35 cellular contexts compared by ENCODE assay signal in the genomic region with DNA sequence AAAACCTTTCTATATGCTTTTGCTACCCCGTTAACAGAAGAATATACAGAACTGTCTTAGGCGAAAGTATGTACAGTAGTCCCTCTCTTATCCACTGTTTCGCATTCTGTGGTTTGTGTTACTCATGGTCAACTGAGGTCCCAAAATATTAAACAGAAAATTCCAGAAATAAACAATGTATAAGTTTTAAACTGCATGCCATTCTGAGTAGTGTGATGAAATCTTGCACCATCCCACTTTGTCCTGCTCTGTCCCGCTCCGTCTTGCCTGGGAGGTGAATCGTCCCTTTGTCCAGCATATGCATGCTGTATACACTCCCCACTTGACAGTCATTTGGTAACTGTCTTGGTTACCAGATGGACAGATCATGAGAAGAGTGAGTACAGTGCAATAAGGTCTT.
DNase-seq lines count a peak whose midpoint lies in the region; FAIRE-seq and TF ChIP-seq lines count a peak whose summit lies in the region.
"Had no signal": no experiment of that assay in that cellular context is flagged by ENCODE, and none has a peak within 500 bp of the region (broad histone marks: within the 10 kb centered on the region; RNA-seq: fewer than 3 reads in every experiment).

No MANE protein-coding gene starts in this region.

- peaks cover 33% of the 10 kb centered on the region for H3K36me3 Mint-ChIP-seq in HFFc6 (ENCODE audit: low read depth)

- no peaks in the 10 kb centered on the region for H3K9me2 ChIP-seq in MM.1S (replicated peaks; ENCODE audit: insufficient read depth, low read length)

- no peak overlapping the region; the same call in 1 of the 2 replicates for H3K27ac Mint-ChIP-seq in HFFc6
- H3K27ac Mint-ChIP-seq: activated B cell treated with CpG ODN at 0.5 μM for 24 hours; activated T-helper 2 cell treated with anti-CD3 and anti-CD28 coated beads, Interferon-gamma antibody, Interleukin-2, Interleukin-4, amounts not matched to agents 10 μg/mL and 5 μg/mL and 100 μg/mL, durations not matched to agents 14 hours and 24 hours and 36 hours; CD4-positive, alpha-beta T cell; nephron had no signal

- no peaks in the 10 kb centered on the region for H3K27me3 ChIP-seq in bronchial epithelial cell (ENCODE audit: control insufficient read depth, insufficient read depth, low read length)
- no peaks in the 10 kb centered on the region for H3K27me3 ChIP-seq in MM.1S (replicated peaks; ENCODE audit: insufficient read depth, low read length)
- H3K27me3 ChIP-seq: MG63, pancreas, right atrium auricular region, testis, vagina had no signal

- H3K4me1 ChIP-seq in MM.1S (ENCODE audit: low read length), result no peaks in the 10 kb centered on the region
- H3K4me1 ChIP-seq: testis had no signal

- no peak overlapping the region for H3K9ac ChIP-seq in MM.1S (ENCODE audit: low read length)

- TF ChIP-seq POLR2A in erythroblast (IDR thresholded peaks at IDR 0.05; ENCODE audit: low read length), result no peak

- no peak overlapping the region for H3K27ac ChIP-seq in MM.1S (ENCODE audit: low read length)
- H3K27ac ChIP-seq: coronary artery, left ventricle myocardium inferior, pancreas, right atrium auricular region, testis, vagina had no signal

- H3K4me1 Mint-ChIP-seq in HFFc6 (ENCODE audit: low read depth), result peaks cover 16% of the 10 kb centered on the region
- H3K4me1 Mint-ChIP-seq: activated B cell treated with CpG ODN at 0.5 μM for 24 hours had no signal

- no peak overlapping the region for H2AFZ ChIP-seq in MM.1S (ENCODE audit: low read length)

- no peak overlapping the region for H3K4me2 ChIP-seq in MM.1S (ENCODE audit: low read depth, low read length)

- no peaks in the 10 kb centered on the region for H3K9me3 ChIP-seq in MM.1S (replicated peaks; ENCODE audit: insufficient read depth, low read length)
- H3K9me3 ChIP-seq: left ventricle myocardium inferior, MG63, pancreas, right atrium auricular region, testis, vagina had no signal

- no peak for FAIRE-seq in bronchial epithelial cell (lab: Jason Lieb, UNC)
- FAIRE-seq: endometrium, frontal cortex, G401.6, pancreas had no signal

- no peaks in the 10 kb centered on the region for H3K79me2 ChIP-seq in MM.1S (ENCODE audit: low read length)

- no peak for TF ChIP-seq CTCF in AG10803 (conservative IDR thresholded peaks at IDR 0.05; ENCODE audit: low read length)
- no peak for TF ChIP-seq CTCF in HFFc6 (IDR thresholded peaks at IDR 0.05)
- no peak for TF ChIP-seq CTCF in bronchial epithelial cell (IDR thresholded peaks at IDR 0.05; ENCODE audit: insufficient read depth, low read length, severe bottlenecking)
- no peak for TF ChIP-seq CTCF in MM.1S (IDR thresholded peaks at IDR 0.05; ENCODE audit: low read length)

- no peak overlapping the region for H3K4me3 Mint-ChIP-seq in HFFc6
- H3K4me3 Mint-ChIP-seq: activated B cell treated with CpG ODN at 0.5 μM for 24 hours; activated naive CD8-positive, alpha-beta T cell treated with anti-CD3 and anti-CD28 coated beads, Interleukin-2, amount 10 ng/mL, durations not matched to agents 7 days and 5 days; CD4-positive, alpha-beta T cell; nephron had no signal

- H3F3A ChIP-seq in MM.1S (ENCODE audit: insufficient read depth, low read length), result no peaks in the 10 kb centered on the region

- H3K9me3 Mint-ChIP-seq in HFFc6, result no peaks in the 10 kb centered on the region
- H3K9me3 Mint-ChIP-seq: activated B cell treated with CpG ODN at 0.5 μM for 24 hours; activated naive CD8-positive, alpha-beta T cell treated with anti-CD3 and anti-CD28 coated beads, Interleukin-2, amount 10 ng/mL, durations not matched to agents 7 days and 5 days; activated T-helper 2 cell treated with anti-CD3 and anti-CD28 coated beads, Interferon-gamma antibody, Interleukin-2, Interleukin-4, amounts not matched to agents 10 μg/mL and 5 μg/mL and 100 μg/mL, durations not matched to agents 14 hours and 24 hours and 36 hours; CD4-positive, alpha-beta T cell; nephron had no signal

- H3K4me3 ChIP-seq in AG10803 (ENCODE audit: low read length), result no peak overlapping the region
- no peak overlapping the region for H3K4me3 ChIP-seq in bronchial epithelial cell (ENCODE audit: low read depth, low read length)
- H3K4me3 ChIP-seq in MM.1S (ENCODE audit: low read length), result no peak overlapping the region
- H3K4me3 ChIP-seq: coronary artery, left ventricle myocardium inferior, MG63, pancreas, right atrium auricular region, testis, vagina had no signal

- DNase-seq in AG10803 (ENCODE audit: low read depth) (peak; percentile 15), HFFc6 (peak; percentile 7), bronchial epithelial cell (ENCODE audit: low read depth) (peak; percentile 40), hepatic stellate cell (ENCODE audit: low spot score) (peak; percentile 10), mucosa of gallbladder (ENCODE audit: low spot score) (no peak), MM.1S (no peak), islet precursor cell (no peak), erythroblast (lab: John Stamatoyannopoulos, UW) (no peak)
- DNase-seq: activated B cell treated with CpG ODN at 0.5 μM for 24 hours; activated CD4-positive, alpha-beta T cell treated with anti-CD3 and anti-CD28 coated beads, Interleukin-2, amount 50 U/mL, for 48 hours; activated CD8-positive, alpha-beta memory T cell treated with anti-CD3 and anti-CD28 coated beads, Interleukin-2, amount 50 U/mL, for 4 hours; activated naive CD8-positive, alpha-beta T cell treated with anti-CD3 and anti-CD28 coated beads, Interleukin-2, amount 10 ng/mL, durations not matched to agents 7 days and 5 days; CD4-positive, alpha-beta T cell; DMS 273 treated with DMSO at 0.1 percent for 48 hours; hippocampal formation; KBM-7; left ventricle myocardium inferior; MG63; NCI-H1417; OCI-M1; pancreas; SHP77; stimulated activated CD4-positive, alpha-beta T cell treated with anti-CD3 and anti-CD28 coated beads, Interleukin-12 subunit alpha, Interleukin-12 subunit beta, amount 100 ng/mL, for 4 hours; stimulated activated CD4-positive, alpha-beta T cell treated with anti-CD3 and anti-CD28 coated beads, Interleukin-4, amount 100 ng/mL, for 4 hours; stimulated activated naive CD4-positive, alpha-beta T cell; SW 1271; testis had no signal

- H3K27me3 Mint-ChIP-seq in HFFc6 (ENCODE audit: insufficient read depth), result peaks cover 1% of the 10 kb centered on the region; the same call in 1 of the 2 replicates
- H3K27me3 Mint-ChIP-seq: activated B cell treated with CpG ODN at 0.5 μM for 24 hours; activated naive CD8-positive, alpha-beta T cell treated with anti-CD3 and anti-CD28 coated beads, Interleukin-2, amount 10 ng/mL, durations not matched to agents 7 days and 5 days; CD4-positive, alpha-beta T cell had no signal

- H3K36me3 ChIP-seq in bronchial epithelial cell (ENCODE audit: control insufficient read depth, insufficient read depth, low read length), result peaks cover 7% of the 10 kb centered on the region
- H3K36me3 ChIP-seq in MM.1S (replicated peaks; ENCODE audit: insufficient read depth, low read length), result no peaks in the 10 kb centered on the region

- no peaks in the 10 kb centered on the region for H4K20me1 ChIP-seq in MM.1S (ENCODE audit: insufficient read depth, low read length)

Comparison
In these comparisons a context has a peak if more than half of its experiments do, and no peak if none do; other contexts are left out.
1. DNase-seq: peak in AG10803 (single experiment), HFFc6 (single experiment), bronchial epithelial cell (single experiment) and hepatic stellate cell (single experiment); none in mucosa of gallbladder (single experiment), MM.1S (single experiment), islet precursor cell (single experiment) and erythroblast (0 of 2).